In the genomic region with DNA sequence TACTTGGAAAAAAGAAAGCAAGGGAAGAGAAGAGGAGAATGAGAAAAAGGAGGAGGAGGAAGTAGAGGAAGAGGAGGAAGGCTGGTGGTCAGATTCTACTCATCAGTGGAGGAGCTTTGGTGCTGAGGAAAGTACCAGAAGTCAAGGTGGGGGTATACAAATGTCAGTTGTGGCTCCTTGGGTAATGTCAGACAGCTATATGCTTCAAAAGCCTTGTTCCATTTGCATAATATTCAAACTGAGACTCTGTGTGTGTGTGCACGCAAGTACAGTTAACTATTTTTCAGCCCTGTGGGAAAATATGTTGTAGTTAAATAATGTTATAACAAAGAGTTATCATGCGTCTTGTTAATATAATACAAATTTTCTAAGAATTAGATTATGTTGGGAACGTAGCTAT, we compare ENCODE assay signal across 20 cellular contexts.
"Had no signal": no experiment of that assay in that cellular context is flagged by ENCODE, and none has a peak within 500 bp of the region (broad histone marks: within the 10 kb centered on the region; RNA-seq: fewer than 3 reads in every experiment).

No MANE protein-coding gene starts in this region.

- H3K27me3 Mint-ChIP-seq: activated CD4-positive, alpha-beta T cell treated with anti-CD3 and anti-CD28 coated beads, Interleukin-2, amount 10 ng/mL, durations not matched to agents 24 days and 14 days; activated naive CD4-positive, alpha-beta T cell treated with anti-CD3 and anti-CD28 coated beads, Interleukin-2, amount 10 ng/mL, durations not matched to agents 7 days and 5 days; activated naive CD8-positive, alpha-beta T cell treated with anti-CD3 and anti-CD28 coated beads, Interleukin-2, amount 50 U/mL, for 24 hours; central memory CD8-positive, alpha-beta T cell; naive thymus-derived CD4-positive, alpha-beta T cell had no signal

- H3K4me3 Mint-ChIP-seq: activated CD4-positive, alpha-beta T cell treated with anti-CD3 and anti-CD28 coated beads, Interleukin-2, amount 10 ng/mL, durations not matched to agents 24 days and 14 days; activated CD8-positive, alpha-beta T cell treated with anti-CD3 and anti-CD28 coated beads, Interleukin-2, amount 10 ng/mL, durations not matched to agents 7 days and 5 days; activated naive CD4-positive, alpha-beta T cell treated with anti-CD3 and anti-CD28 coated beads, Interleukin-2, amount 10 ng/mL, durations not matched to agents 7 days and 5 days; activated naive CD8-positive, alpha-beta T cell treated with anti-CD3 and anti-CD28 coated beads, Interleukin-2, amount 50 U/mL, for 24 hours; central memory CD8-positive, alpha-beta T cell; endodermal cell; naive thymus-derived CD4-positive, alpha-beta T cell had no signal

- H3K4me1 Mint-ChIP-seq: activated CD4-positive, alpha-beta T cell treated with anti-CD3 and anti-CD28 coated beads, Interleukin-2, amount 10 ng/mL, durations not matched to agents 24 days and 14 days; activated naive CD4-positive, alpha-beta T cell treated with anti-CD3 and anti-CD28 coated beads, Interleukin-2, amount 10 ng/mL, durations not matched to agents 7 days and 5 days; activated naive CD8-positive, alpha-beta T cell treated with anti-CD3 and anti-CD28 coated beads, Interleukin-2, amount 50 U/mL, for 24 hours; central memory CD8-positive, alpha-beta T cell had no signal

- ATAC-seq: activated CD8-positive, alpha-beta T cell treated with anti-CD3 and anti-CD28 coated beads, Interleukin-2, amount 10 ng/mL, durations not matched to agents 7 days and 5 days; activated naive CD8-positive, alpha-beta T cell treated with anti-CD3 and anti-CD28 coated beads, Interleukin-2, amount 50 U/mL, for 24 hours; mucosa of descending colon; naive thymus-derived CD4-positive, alpha-beta T cell; psoas muscle; right cardiac atrium; stimulated activated naive CD8-positive, alpha-beta T cell treated with anti-CD3 and anti-CD28 coated beads, Interleukin-15, Interleukin-2, amounts not matched to agents 100 U/mL and 50 U/mL, for 24 hours had no signal

- H3K9me3 Mint-ChIP-seq: activated naive CD4-positive, alpha-beta T cell treated with anti-CD3 and anti-CD28 coated beads, Interleukin-2, amount 10 ng/mL, durations not matched to agents 7 days and 5 days; central memory CD8-positive, alpha-beta T cell had no signal

- H3K36me3 Mint-ChIP-seq: activated naive CD4-positive, alpha-beta T cell treated with anti-CD3 and anti-CD28 coated beads, Interleukin-2, amount 10 ng/mL, durations not matched to agents 7 days and 5 days; naive thymus-derived CD4-positive, alpha-beta T cell had no signal

- H3K27ac Mint-ChIP-seq: activated CD4-positive, alpha-beta T cell treated with anti-CD3 and anti-CD28 coated beads, Interleukin-2, amount 10 ng/mL, durations not matched to agents 24 days and 14 days; activated CD8-positive, alpha-beta T cell treated with anti-CD3 and anti-CD28 coated beads, Interleukin-2, amount 10 ng/mL, durations not matched to agents 7 days and 5 days; activated naive CD4-positive, alpha-beta T cell treated with anti-CD3 and anti-CD28 coated beads, Interleukin-2, amount 10 ng/mL, durations not matched to agents 7 days and 5 days; activated naive CD8-positive, alpha-beta T cell treated with anti-CD3 and anti-CD28 coated beads, Interleukin-2, amount 50 U/mL, for 24 hours; endodermal cell; naive thymus-derived CD4-positive, alpha-beta T cell had no signal

- DNase-seq: activated CD4-positive, alpha-beta T cell treated with anti-CD3 and anti-CD28 coated beads, Interleukin-2, amount 10 ng/mL, durations not matched to agents 24 days and 14 days; activated CD8-positive, alpha-beta T cell treated with anti-CD3 and anti-CD28 coated beads, Interleukin-2, amount 10 ng/mL, durations not matched to agents 7 days and 5 days; activated effector memory CD4-positive, alpha-beta T cell treated with Interleukin-2 at 50 U/mL for 16 hours; activated naive CD4-positive, alpha-beta T cell treated with anti-CD3 and anti-CD28 coated beads, Interleukin-2, amount 10 ng/mL, durations not matched to agents 7 days and 5 days; activated naive CD8-positive, alpha-beta T cell treated with anti-CD3 and anti-CD28 coated beads, Interleukin-2, amount 50 U/mL, for 24 hours; activated T-cell treated with anti-CD3 and anti-CD28 coated beads, Interleukin-2, amount 50 U/mL, for 48 hours; colonic mucosa; endodermal cell; foreskin fibroblast; mesenchymal stem cell; mucosa of descending colon; naive thymus-derived CD4-positive, alpha-beta T cell; ovary; psoas muscle; right cardiac atrium; stimulated activated CD4-positive, alpha-beta T cell treated with anti-CD3 and anti-CD28 coated beads, Interleukin-2, amount 100 ng/mL, for 24 hours; stimulated activated naive CD8-positive, alpha-beta T cell treated with anti-CD3 and anti-CD28 coated beads, Interleukin-15, Interleukin-2, amounts not matched to agents 100 U/mL and 50 U/mL, for 24 hours; substantia nigra; tibial artery had no signal
